Comparison of ENCODE assay signal across 9 cellular contexts in the genomic region with DNA sequence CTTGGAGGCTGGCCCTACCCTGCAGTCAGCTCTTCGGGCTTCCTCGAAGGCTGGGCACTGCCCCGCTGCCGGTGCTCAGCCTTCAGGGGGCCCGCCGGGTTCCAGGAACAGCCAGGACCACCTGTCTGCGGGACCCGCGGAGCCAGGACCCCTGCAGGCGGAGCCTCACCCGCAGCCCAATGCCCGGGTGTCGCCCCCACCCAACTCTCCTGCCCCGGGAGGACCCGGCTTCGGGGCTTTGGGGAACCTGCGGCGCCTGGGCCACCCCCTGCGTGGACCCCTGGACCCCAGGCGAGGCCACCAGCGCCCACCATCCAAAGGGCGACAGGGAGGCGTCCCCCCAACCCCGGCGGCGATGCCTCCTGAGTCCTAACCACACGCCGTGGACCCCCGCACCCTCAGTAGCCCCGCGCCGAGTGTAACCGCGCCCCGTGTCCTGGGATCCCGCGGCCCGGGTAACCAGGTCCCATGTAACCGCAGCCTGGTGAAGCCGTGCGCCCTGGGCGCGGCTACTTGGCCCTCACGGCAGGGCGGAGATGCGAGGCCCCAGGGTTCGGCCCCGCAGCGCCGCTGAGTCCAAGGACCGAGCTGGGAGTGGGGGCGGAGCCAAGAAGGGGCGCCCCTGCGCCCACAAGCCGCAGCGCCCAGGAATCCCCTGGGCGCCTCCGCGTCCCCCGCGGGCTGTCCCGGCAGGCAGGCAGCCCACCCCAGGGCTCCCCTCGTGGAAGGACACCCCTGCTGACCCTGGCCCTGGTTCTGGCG. TPM values are rescaled to one million over a fixed set of nuclear protein-coding genes. Genes with fewer than 3 reads are reported as not detected.
A peak's percentile ranks its signal among the peaks of the same experiment; 100 is the strongest.
DNase-seq lines count a peak whose midpoint lies in the region; ATAC-seq and TF ChIP-seq lines count a peak whose summit lies in the region.
"Had no signal": no experiment of that assay in that cellular context is flagged by ENCODE, and none has a peak within 500 bp of the region (broad histone marks: within the 10 kb centered on the region; RNA-seq: fewer than 3 reads in every experiment).

No MANE protein-coding gene starts in this region.

- TF ChIP-seq CTCF in coronary artery (IDR thresholded peaks at IDR 0.05), result no peak
- no peak for TF ChIP-seq CTCF in thoracic aorta (IDR thresholded peaks at IDR 0.05)

- ATAC-seq in thoracic aorta (ENCODE audit: insufficient number of reproducible peaks, low FRiP score, low read depth), result no peak
- no peak for ATAC-seq in GM19328 (IDR thresholded peaks at IDR 0.05; ENCODE audit: unreplicated experiment)
- no peak for ATAC-seq in GM19455 (IDR thresholded peaks at IDR 0.05; ENCODE audit: unreplicated experiment)

- no peaks in the 10 kb centered on the region for H3K9me3 ChIP-seq in thoracic aorta

- H3K4me3 ChIP-seq in coronary artery (peak overlapping the region; percentile 67), thoracic aorta (peak overlapping the region; percentile 68)

- H3K36me3 ChIP-seq in thoracic aorta, result no peaks in the 10 kb centered on the region

- H3K27me3 ChIP-seq in thoracic aorta (replicated peaks; ENCODE audit: insufficient read depth), result no peaks in the 10 kb centered on the region

- H3K4me1 ChIP-seq in thoracic aorta (ENCODE audit: control insufficient read depth in 1 of 2, low read depth in 2 of 2), result peaks cover 7 to 10% of the 10 kb centered on the region in 2 donors

- H3K27ac ChIP-seq in coronary artery (no peak overlapping the region), thoracic aorta (no peak overlapping the region)

- DNase-seq in activated effector memory CD4-positive, alpha-beta T cell treated with anti-CD3 and anti-CD28 coated beads, Interleukin-2, amount 50 U/mL, for 16 hours, result peak; percentile 62
- DNase-seq in activated effector memory CD4-positive, alpha-beta T cell treated with Interleukin-2 at 50 U/mL for 16 hours, result no peak
- DNase-seq in coronary artery (ENCODE audit: low spot score), result no peak
- DNase-seq in left kidney (ENCODE audit: low read depth, low spot score), result peak; percentile 50
- no peak for DNase-seq in thoracic aorta (ENCODE audit: low spot score)
- no peak for DNase-seq in kidney glomerular epithelial cell (lab: John Stamatoyannopoulos, UW)
- DNase-seq: NCI-H446 treated with DMSO at 0.1 percent for 48 hours had no signal

RNA-seq across cellular contexts. Expression of gene UBE2F, which starts 11.0 kb away (rescaled TPM):
- 10 to 100 TPM; 51.9 to 69.3 TPM for total RNA-seq in thoracic aorta

Comparison
In these comparisons a context has a peak if more than half of its experiments do, and no peak if none do; other contexts are left out.
1. DNase-seq: peak in activated effector memory CD4-positive, alpha-beta T cell treated with anti-CD3 and anti-CD28 coated beads, Interleukin-2, amount 50 U/mL, for 16 hours (single experiment) and left kidney (single experiment); none in activated effector memory CD4-positive, alpha-beta T cell treated with Interleukin-2 at 50 U/mL for 16 hours (single experiment), coronary artery (single experiment), thoracic aorta (single experiment) and kidney glomerular epithelial cell (single experiment).